In genomic region chr14:64636208-64636979, GRCh38 we compare ENCODE assay signal across 7 cellular contexts.
A peak's percentile ranks its signal among the peaks of the same experiment; 100 is the strongest.
DNase-seq lines count a peak whose midpoint lies in the region; FAIRE-seq and TF ChIP-seq lines count a peak whose summit lies in the region.

No MANE protein-coding gene starts in this region.

- no peaks in the 10 kb centered on the region for H3K79me2 ChIP-seq in endothelial cell of umbilical vein (ENCODE audit: control insufficient read depth, insufficient read depth, low read length)

- DNase-seq in GM12892 (ENCODE audit: insufficient read length) = peak; percentile 65
- DNase-seq in HK-2 (ENCODE audit: unreplicated experiment) = peak; percentile 72
- DNase-seq in NOMO-1 treated with dmso at 0.1 percent for 144 hours (lab: John Stamatoyannopoulos, UW; ENCODE audit: unreplicated experiment) = peak; percentile 70
- DNase-seq in activated CD8-positive, alpha-beta memory T cell treated with anti-CD3 and anti-CD28 coated beads, Interleukin-2, amount 50 U/mL, for 1 hour (ENCODE audit: extremely low read depth) = peak; percentile 17
- peak; percentile 65 for DNase-seq in endothelial cell of umbilical vein (ENCODE audit: low read depth, low spot score)
- DNase-seq in mucosa of gallbladder (ENCODE audit: low spot score) = peak; percentile 69
- DNase-seq in stimulated activated CD8-positive, alpha-beta memory T cell treated with anti-CD3 and anti-CD28 coated beads, Interleukin-4, amount 100 ng/mL, for 4 hours (ENCODE audit: low read depth in 2 of 2, low spot score in 1 of 2) = peak; percentile 26 to 49

- no peak overlapping the region for H2AFZ ChIP-seq in endothelial cell of umbilical vein (ENCODE audit: low read depth, low read length)

- peak; percentile 81 to 86 for TF ChIP-seq CTCF in endothelial cell of umbilical vein (IDR thresholded peaks at IDR 0.05; ENCODE audit: extremely low read depth in 1 of 2, insufficient read depth in 1 of 2, low read depth in 1 of 2, low read length in 2 of 2)

- dilution Hi-C loops in endothelial cell of umbilical vein (cut with MboI; ENCODE audit: extremely low pct_ligation_motif_present, low sequenced_read_pairs) = no loop called here

- POLR2A ChIA-PET in endothelial cell of umbilical vein (lab: Charles Lee) = interaction anchor here (1.3 to 1.7 kb wide), 2 partner anchors 95 to 96 kb away, joined by 3 to 6 read pairs; partner anchors contain the start of gene HSPA2

- H3K36me3 ChIP-seq in endothelial cell of umbilical vein (ENCODE audit: control insufficient read depth in 2 of 2, extremely low read depth in 1 of 2, insufficient read depth in 2 of 2, low read length in 2 of 2) = no peaks in the 10 kb centered on the region

- H3K9ac ChIP-seq in endothelial cell of umbilical vein (replicated peaks; ENCODE audit: extremely low read depth, insufficient read depth, low read length) = no peak overlapping the region

- no peaks in the 10 kb centered on the region for H3K9me3 ChIP-seq in endothelial cell of umbilical vein (replicated peaks; ENCODE audit: control insufficient read depth, insufficient read depth, low read length)

- CTCF ChIA-PET in endothelial cell of umbilical vein (lab: Charles Lee) = interaction anchor here (0.6 to 4.8 kb wide), 33 partner anchors 7 to 294 kb away, joined by 3 to 64 read pairs (median 4); partner anchors contain the start of genes AKAP5 and HSPA2

- FAIRE-seq in GM12892 (lab: Jason Lieb, UNC) (peak; percentile 81), endothelial cell of umbilical vein (lab: Jason Lieb, UNC) (peak; percentile 89)

- no peaks in the 10 kb centered on the region for H4K20me1 ChIP-seq in endothelial cell of umbilical vein (replicated peaks; ENCODE audit: control insufficient read depth, extremely low read depth, insufficient read depth, low read length)

- H3K9me1 ChIP-seq in endothelial cell of umbilical vein (replicated peaks; ENCODE audit: control insufficient read depth, extremely low read depth, insufficient read depth, low read length) = no peaks in the 10 kb centered on the region

- TF ChIP-seq POLR2A in GM12892 (IDR thresholded peaks at IDR 0.05; ENCODE audit: low read depth, low read length) = no peak
- no peak for TF ChIP-seq POLR2A in endothelial cell of umbilical vein (IDR thresholded peaks at IDR 0.05; ENCODE audit: low read depth, low read length)

- H3K4me2 ChIP-seq in endothelial cell of umbilical vein (ENCODE audit: insufficient read depth, low read length) = no peak overlapping the region

- H3K4me1 ChIP-seq in endothelial cell of umbilical vein (ENCODE audit: control insufficient read depth, extremely low read depth, insufficient read depth, low read length) = no peaks in the 10 kb centered on the region

- H3K27ac ChIP-seq in endothelial cell of umbilical vein (ENCODE audit: insufficient read depth, low read depth, low read length) = no peak overlapping the region

- H3K4me3 ChIP-seq in endothelial cell of umbilical vein (replicated peaks in 1 of 3; ENCODE audit: insufficient read depth in 1 of 3, low read depth in 1 of 3, low read length in 3 of 3) = no peak overlapping the region

- intact Hi-C loops in endothelial cell of umbilical vein (cut with micrococcal nuclease) = loop anchor here (1.0 to 5.0 kb wide), 5 partner anchors 54 to 292 kb away; partner anchors contain the start of genes HSPA2 and ZBTB1

- H3K27me3 ChIP-seq in endothelial cell of umbilical vein (ENCODE audit: control insufficient read depth in 2 of 2, insufficient read depth in 2 of 2, low read length in 2 of 2) = no peaks in the 10 kb centered on the region

- BruUV-seq in endothelial cell of umbilical vein (replicated peaks; lab: Mats Ljungman, UMichigan) = no TSS peak

TF ChIP-seq in endothelial cell of umbilical vein, 7 proteins besides CTCF, POLR2A, EP300 and RAD21:
- TF ChIP-seq FOS (IDR thresholded peaks at IDR 0.05; ENCODE audit: borderline replicate concordance, insufficient read depth, low read length) = no peak
- no peak for TF ChIP-seq GATA2 (IDR thresholded peaks at IDR 0.05; ENCODE audit: insufficient read depth, insufficient read length, low read depth, low read length)
- TF ChIP-seq MYC (IDR thresholded peaks at IDR 0.05; ENCODE audit: low read depth, low read length) = no peak
- no peak for TF ChIP-seq POLR2AphosphoS5 (IDR thresholded peaks at IDR 0.05; ENCODE audit: insufficient read depth, low read depth, low read length)
- no peak for TF ChIP-seq EZH2 (IDR thresholded peaks at IDR 0.05; ENCODE audit: borderline replicate concordance, low read depth, low read length, severe bottlenecking)
- no peak for TF ChIP-seq MAX (IDR thresholded peaks at IDR 0.05; ENCODE audit: insufficient read depth, insufficient read length)
- no peak for TF ChIP-seq JUN (IDR thresholded peaks at IDR 0.05; ENCODE audit: borderline replicate concordance, insufficient read depth, insufficient read length, low read depth)

Comparison
In these comparisons a context has a peak if more than half of its experiments do, and no peak if none do; other contexts are left out.
1. DNase-seq: peak in every context shown above with its lines; median percentile 72 in HK-2; 70 in NOMO-1 treated with dmso at 0.1 percent for 144 hours; 69 in mucosa of gallbladder; 65 in GM12892; 65 in endothelial cell of umbilical vein; 38 in stimulated activated CD8-positive, alpha-beta memory T cell treated with anti-CD3 and anti-CD28 coated beads, Interleukin-4, amount 100 ng/mL, for 4 hours; 17 in activated CD8-positive, alpha-beta memory T cell treated with anti-CD3 and anti-CD28 coated beads, Interleukin-2, amount 50 U/mL, for 1 hour.